In genomic region chr3:150762662-150763121, GRCh38 we compare ENCODE assay signal across 8 cellular contexts.
DNase-seq lines count a peak whose midpoint lies in the region; TF ChIP-seq lines count a peak whose summit lies in the region.

No MANE protein-coding gene starts in this region.

- H3K4me3 ChIP-seq in HL-60 (replicated peaks; ENCODE audit: insufficient read depth, low read length), result peak overlapping the region; percentile 84

- peak overlapping the region; percentile 94 for H3K4me3 Mint-ChIP-seq in activated naive CD4-positive, alpha-beta T cell treated with anti-CD3 and anti-CD28 coated beads, Interleukin-2, amount 10 ng/mL, durations not matched to agents 7 days and 5 days
- H3K4me3 Mint-ChIP-seq in nephron progenitor cell, result peak overlapping the region; percentile 91

- H3K9me3 Mint-ChIP-seq in activated naive CD4-positive, alpha-beta T cell treated with anti-CD3 and anti-CD28 coated beads, Interleukin-2, amount 10 ng/mL, durations not matched to agents 7 days and 5 days, result no peaks in the 10 kb centered on the region
- no peaks in the 10 kb centered on the region for H3K9me3 Mint-ChIP-seq in nephron progenitor cell

- peaks cover 52% of the 10 kb centered on the region for H3K4me1 Mint-ChIP-seq in activated naive CD4-positive, alpha-beta T cell treated with anti-CD3 and anti-CD28 coated beads, Interleukin-2, amount 10 ng/mL, durations not matched to agents 7 days and 5 days
- peaks cover 59% of the 10 kb centered on the region for H3K4me1 Mint-ChIP-seq in nephron progenitor cell

- TF ChIP-seq CTCF in HL-60 (IDR thresholded peaks at IDR 0.05; ENCODE audit: insufficient read depth, low read length) (no peak), nephron progenitor cell (IDR thresholded peaks at IDR 0.05) (no peak)

- H3K27ac ChIP-seq in HL-60 (replicated peaks), result peak overlapping the region; percentile 73
- peak overlapping the region; percentile 63 for H3K27ac ChIP-seq in cingulate gyrus (ENCODE audit: low read depth, low read length)

- CTCF ChIA-PET in activated naive CD4-positive, alpha-beta T cell treated with anti-CD3 and anti-CD28 coated beads, Interleukin-2, amount 10 ng/mL, durations not matched to agents 7 days and 5 days (lab: Charles Lee), result interaction anchor here (1.2 to 5.8 kb wide), 4 partner anchors 24 to 102 kb away, joined by 3 to 45 read pairs (median 18); partner anchors contain the start of gene ERICH6

- peak overlapping the region; percentile 100 for H3K27ac Mint-ChIP-seq in activated naive CD4-positive, alpha-beta T cell treated with anti-CD3 and anti-CD28 coated beads, Interleukin-2, amount 10 ng/mL, durations not matched to agents 7 days and 5 days
- no peak overlapping the region for H3K27ac Mint-ChIP-seq in nephron progenitor cell

- no peak for DNase-seq in activated naive CD4-positive, alpha-beta T cell treated with anti-CD3 and anti-CD28 coated beads, Interleukin-2, amount 10 ng/mL, durations not matched to agents 7 days and 5 days
- no peak for DNase-seq in activated naive CD4-positive, alpha-beta T cell treated with Interleukin-2 at 50 U/mL for 16 hours
- DNase-seq in HL-60 (ENCODE audit: low read depth in 1 of 2, low spot score in 1 of 2) (no peak), nephron progenitor cell (peak; percentile 53), NCI-H69 (lab: John Stamatoyannopoulos, UW) (no peak), NOMO-1 treated with dmso at 0.1 percent for 144 hours (lab: John Stamatoyannopoulos, UW; ENCODE audit: unreplicated experiment) (no peak)
- DNase-seq in activated CD4-positive, alpha-beta T cell treated with anti-CD3 and anti-CD28 coated beads for 48 hours, result no peak

- H3K36me3 Mint-ChIP-seq in activated naive CD4-positive, alpha-beta T cell treated with anti-CD3 and anti-CD28 coated beads, Interleukin-2, amount 10 ng/mL, durations not matched to agents 7 days and 5 days, result peaks cover 27% of the 10 kb centered on the region
- H3K36me3 Mint-ChIP-seq in nephron progenitor cell (ENCODE audit: low read depth), result peaks cover 8% of the 10 kb centered on the region

- H3K27me3 ChIP-seq in HL-60 (ENCODE audit: insufficient read depth, poor library complexity, severe bottlenecking), result no peaks in the 10 kb centered on the region

- H3K27me3 Mint-ChIP-seq in activated naive CD4-positive, alpha-beta T cell treated with anti-CD3 and anti-CD28 coated beads, Interleukin-2, amount 10 ng/mL, durations not matched to agents 7 days and 5 days, result peaks cover 4% of the 10 kb centered on the region
- H3K27me3 Mint-ChIP-seq in nephron progenitor cell (ENCODE audit: low read depth, poor library complexity), result peaks cover 6% of the 10 kb centered on the region
